ENCODE assay signal across 31 cellular contexts in genomic region chr13:87003265-87003664, GRCh38.
"Had no signal": no experiment of that assay in that cellular context is flagged by ENCODE, and none has a peak within 500 bp of the region (broad histone marks: within the 10 kb centered on the region; RNA-seq: fewer than 3 reads in every experiment).

No MANE protein-coding gene starts in this region.

- DNase-seq: activated B cell treated with CpG ODN at 0.5 μM for 24 hours; activated CD4-positive, alpha-beta T cell treated with anti-CD3 and anti-CD28 coated beads for 48 hours; activated CD4-positive, alpha-beta T cell treated with anti-CD3 and anti-CD28 coated beads, Interleukin-2, amount 50 U/mL, for 1 hour; activated CD4-positive, alpha-beta T cell treated with anti-CD3 and anti-CD28 coated beads, Interleukin-2, amount 50 U/mL, for 48 hours; activated CD8-positive, alpha-beta memory T cell treated with anti-CD3 and anti-CD28 coated beads for 24 hours; activated CD8-positive, alpha-beta T cell treated with anti-CD3 and anti-CD28 coated beads for 36 hours; activated effector memory CD4-positive, alpha-beta T cell treated with Interleukin-2 at 50 U/mL for 16 hours; activated gamma-delta T cell treated with Interleukin-2 at 50 U/mL for 16 hours; activated naive CD4-positive, alpha-beta T cell treated with anti-CD3 and anti-CD28 coated beads, Interleukin-2, amount 50 U/mL, for 16 hours; activated naive CD4-positive, alpha-beta T cell treated with Interleukin-2 at 50 U/mL for 16 hours; activated T-cell treated with anti-CD3 and anti-CD28 coated beads, Interleukin-2, amount 50 U/mL, for 4 hours; amniotic stem cell; anterior cingulate cortex; brain microvascular endothelial cell; caudate nucleus; cerebellar nuclear complex; effector CD4-positive, alpha-beta T cell; effector memory CD8-positive, alpha-beta T cell; esophagus squamous epithelium; foreskin melanocyte; heart right ventricle; T-helper 17 cell; T1000; WERI-Rb-1 had no signal

- H3K27me3 ChIP-seq: brain microvascular endothelial cell, esophagus squamous epithelium, gastroesophageal sphincter, heart right ventricle, hepatocyte had no signal

- H3K9me3 ChIP-seq: esophagus squamous epithelium had no signal

- FAIRE-seq: astrocyte had no signal

- ATAC-seq: activated CD4-positive, CD25-positive, alpha-beta regulatory T cell treated with anti-CD3 and anti-CD28 coated beads, Interleukin-2, amount 50 U/mL, for 24 hours; activated CD8-positive, alpha-beta T cell treated with anti-CD3 and anti-CD28 coated beads for 36 hours; activated T-cell treated with anti-CD3 and anti-CD28 coated beads, Interleukin-2, amount 50 U/mL, for 4 hours; activated T-helper 17 cell treated with anti-CD3 and anti-CD28 coated beads, Interleukin-2, amount 50 U/mL, for 72 hours; effector memory CD8-positive, alpha-beta T cell; gastroesophageal sphincter; heart right ventricle; T-helper 17 cell had no signal

- H3K27ac ChIP-seq: brain microvascular endothelial cell, coronary artery, epithelial cell of prostate, esophagus squamous epithelium, gastroesophageal sphincter, heart right ventricle, hepatocyte, WERI-Rb-1 had no signal

- H3K4me3 ChIP-seq: coronary artery, esophagus squamous epithelium, gastroesophageal sphincter, heart right ventricle, hepatocyte had no signal
